ENCODE assay signal across 16 cellular contexts in genomic region chr4:87097075-87097474, GRCh38.
DNase-seq lines count a peak whose midpoint lies in the region; ATAC-seq and TF ChIP-seq lines count a peak whose summit lies in the region.
"Had no signal": no experiment of that assay in that cellular context is flagged by ENCODE, and none has a peak within 500 bp of the region (broad histone marks: within the 10 kb centered on the region; RNA-seq: fewer than 3 reads in every experiment).

No MANE protein-coding gene starts in this region.

- H3K4me1 Mint-ChIP-seq in activated T-cell treated with anti-CD3 and anti-CD28 coated beads, Interleukin-2, amount 50 U/mL, for 72 hours (ENCODE audit: low read depth) = peaks cover 77% of the 10 kb centered on the region
- peaks cover 44% of the 10 kb centered on the region for H3K4me1 Mint-ChIP-seq in stimulated activated effector memory CD8-positive, alpha-beta T cell treated with anti-CD3 and anti-CD28 coated beads, Interleukin-12 subunit alpha, Interleukin-12 subunit beta, amount 100 ng/mL, for 72 hours

- H3K27ac Mint-ChIP-seq in activated T-cell treated with anti-CD3 and anti-CD28 coated beads, Interleukin-2, amount 50 U/mL, for 72 hours = no peak overlapping the region
- peak overlapping the region; percentile 66 for H3K27ac Mint-ChIP-seq in stimulated activated effector memory CD8-positive, alpha-beta T cell treated with anti-CD3 and anti-CD28 coated beads, Interleukin-12 subunit alpha, Interleukin-12 subunit beta, amount 100 ng/mL, for 72 hours
- H3K27ac Mint-ChIP-seq: nephron had no signal

- H3K36me3 Mint-ChIP-seq in activated T-cell treated with anti-CD3 and anti-CD28 coated beads, Interleukin-2, amount 50 U/mL, for 72 hours (ENCODE audit: insufficient read depth in 2 of 2) = peaks cover 1 to 7% of the 10 kb centered on the region in 2 donors
- peaks cover 53% of the 10 kb centered on the region for H3K36me3 Mint-ChIP-seq in stimulated activated effector memory CD8-positive, alpha-beta T cell treated with anti-CD3 and anti-CD28 coated beads, Interleukin-12 subunit alpha, Interleukin-12 subunit beta, amount 100 ng/mL, for 72 hours

- H3K9me3 Mint-ChIP-seq in activated T-cell treated with anti-CD3 and anti-CD28 coated beads, Interleukin-2, amount 50 U/mL, for 72 hours = no peaks in the 10 kb centered on the region
- no peaks in the 10 kb centered on the region for H3K9me3 Mint-ChIP-seq in stimulated activated effector memory CD8-positive, alpha-beta T cell treated with anti-CD3 and anti-CD28 coated beads, Interleukin-12 subunit alpha, Interleukin-12 subunit beta, amount 100 ng/mL, for 72 hours
- H3K9me3 Mint-ChIP-seq: nephron had no signal

- POLR2A ChIA-PET in HEK293T (lab: Yijun Ruan, JAX) = no interaction called here

- no peak for DNase-seq in activated T-cell treated with anti-CD3 and anti-CD28 coated beads, Interleukin-2, amount 50 U/mL, for 72 hours
- DNase-seq in activated T-cell treated with anti-CD3 and anti-CD28 coated beads for 4 hours (no peak), OCI-M1 (lab: John Stamatoyannopoulos, UW) (peak; percentile 19), iPS-NIHi7 (ENCODE audit: extremely low spot score) (peak; percentile 83), NCI-H82 treated with DMSO at 0.1 percent for 48 hours (lab: John Stamatoyannopoulos, UW; ENCODE audit: unreplicated experiment) (no peak), HEK293T (ENCODE audit: extremely low spot score) (no peak)
- no peak for DNase-seq in stimulated activated effector memory CD8-positive, alpha-beta T cell treated with anti-CD3 and anti-CD28 coated beads, Interleukin-12 subunit alpha, Interleukin-12 subunit beta, amount 100 ng/mL, for 72 hours (ENCODE audit: low spot score in 2 of 2)
- DNase-seq: C1 segment of cervical spinal cord; DMS53; NK-92 treated with Interleukin-12 subunit alpha and Interleukin-12 subunit beta, amount 100 ng/mL, for 24 hours; stimulated activated naive CD4-positive, alpha-beta T cell treated with Interleukin-2 at 50 U/mL for 16 hours; upper lobe of left lung had no signal

- ATAC-seq in activated T-cell treated with anti-CD3 and anti-CD28 coated beads, Interleukin-2, amount 50 U/mL, for 72 hours (replicated peaks in 1 of 2) = peak; percentile 30 to 65
- peak; percentile 77 for ATAC-seq in stimulated activated effector memory CD8-positive, alpha-beta T cell treated with anti-CD3 and anti-CD28 coated beads, Interleukin-12 subunit alpha, Interleukin-12 subunit beta, amount 100 ng/mL, for 72 hours
- ATAC-seq in GM19463 (IDR thresholded peaks at IDR 0.05; ENCODE audit: unreplicated experiment) = no peak
- ATAC-seq: A549, HCT116 had no signal

- no peaks in the 10 kb centered on the region for H3K27me3 Mint-ChIP-seq in activated T-cell treated with anti-CD3 and anti-CD28 coated beads, Interleukin-2, amount 50 U/mL, for 72 hours (ENCODE audit: low read depth)

- CTCF ChIA-PET in HEK293T (lab: Yijun Ruan, JAX) = interaction anchor here (2.1 kb wide), 1 partner anchor 175 kb away, joined by 10 read pairs; no protein-coding TSS in a partner anchor

- no peak overlapping the region for H3K4me3 Mint-ChIP-seq in activated T-cell treated with anti-CD3 and anti-CD28 coated beads, Interleukin-2, amount 50 U/mL, for 72 hours
- H3K4me3 Mint-ChIP-seq in stimulated activated effector memory CD8-positive, alpha-beta T cell treated with anti-CD3 and anti-CD28 coated beads, Interleukin-12 subunit alpha, Interleukin-12 subunit beta, amount 100 ng/mL, for 72 hours = no peak overlapping the region
- H3K4me3 Mint-ChIP-seq: nephron had no signal

TF ChIP-seq in HEK293T, 16 proteins besides CTCF, POLR2A, EP300 and RAD21:
- TF ChIP-seq SUZ12 (IDR thresholded peaks at IDR 0.05) (no peak), FOXM1 (IDR thresholded peaks at IDR 0.05; ENCODE audit: borderline replicate concordance) (no peak), CTBP1 (IDR thresholded peaks at IDR 0.05; ENCODE audit: borderline replicate concordance) (no peak), BHLHE40 (IDR thresholded peaks at IDR 0.05; ENCODE audit: borderline replicate concordance) (no peak), SP1 (IDR thresholded peaks at IDR 0.05) (no peak), PKNOX1 (IDR thresholded peaks at IDR 0.05) (no peak), NFRKB (IDR thresholded peaks at IDR 0.05) (no peak), TARDBP (IDR thresholded peaks at IDR 0.05) (no peak), ELF4 (IDR thresholded peaks at IDR 0.05) (no peak), ARNT (IDR thresholded peaks at IDR 0.05) (no peak), FOXK2 (IDR thresholded peaks at IDR 0.05) (no peak)

Comparison
In these comparisons a context has a peak if more than half of its experiments do, and no peak if none do; other contexts are left out.
1. DNase-seq: peak in OCI-M1 (single experiment) and iPS-NIHi7 (single experiment); none in activated T-cell treated with anti-CD3 and anti-CD28 coated beads, Interleukin-2, amount 50 U/mL, for 72 hours (0 of 2), activated T-cell treated with anti-CD3 and anti-CD28 coated beads for 4 hours (single experiment), stimulated activated effector memory CD8-positive, alpha-beta T cell treated with anti-CD3 and anti-CD28 coated beads, Interleukin-12 subunit alpha, Interleukin-12 subunit beta, amount 100 ng/mL, for 72 hours (0 of 2), NCI-H82 treated with DMSO at 0.1 percent for 48 hours (single experiment) and HEK293T (single experiment).